Comparison of ENCODE assay signal across 16 cellular contexts in genomic region chr9:127139071-127139731, GRCh38. TPM values are rescaled to one million over a fixed set of nuclear protein-coding genes. Genes with fewer than 3 reads are reported as not detected.
DNase-seq lines count a peak whose midpoint lies in the region; ATAC-seq, FAIRE-seq and TF ChIP-seq lines count a peak whose summit lies in the region.
"Had no signal": no experiment of that assay in that cellular context is flagged by ENCODE, and none has a peak within 500 bp of the region (broad histone marks: within the 10 kb centered on the region; RNA-seq: fewer than 3 reads in every experiment).

No MANE protein-coding gene starts in this region.

- no peaks in the 10 kb centered on the region for H4K20me1 ChIP-seq in H1 (replicated peaks in 1 of 2; ENCODE audit: control insufficient read depth in 1 of 2, insufficient read depth in 2 of 2, low read length in 2 of 2)

- peak; percentile 51 for DNase-seq in activated effector memory CD4-positive, alpha-beta T cell treated with anti-CD3 and anti-CD28 coated beads, Interleukin-2, amount 50 U/mL, for 16 hours
- no peak for DNase-seq in activated effector memory CD4-positive, alpha-beta T cell treated with Interleukin-2 at 50 U/mL for 16 hours
- DNase-seq in H1 (ENCODE audit: low read depth in 1 of 2, low spot score in 2 of 2) (no peak), ovary (peak in 4 of 5 donors; percentile 7 to 18 (median 16)), vagina (ENCODE audit: extremely low spot score in 2 of 2) (peak; percentile 83 to 96), T-helper 9 cell (no peak)
- DNase-seq: C1 segment of cervical spinal cord, DMS153, EL, H7, NCI-H1105 treated with DMSO at 0.1 percent for 48 hours, NCI-H187, NCI-H446 treated with DMSO at 0.1 percent for 48 hours, NCI-H774 had no signal

- no peak overlapping the region for H4K5ac ChIP-seq in H1 (ENCODE audit: insufficient read length, low read depth, low read length)

- TF ChIP-seq CTCF in H1 (IDR thresholded peaks at IDR 0.05; ENCODE audit: control extremely low read depth in 1 of 3, insufficient read depth in 1 of 3, low read depth in 1 of 3, low read length in 3 of 3) = no peak
- TF ChIP-seq CTCF in ovary (IDR thresholded peaks at IDR 0.05) = no peak
- no peak for TF ChIP-seq CTCF in vagina (IDR thresholded peaks at IDR 0.05)

- H2AFZ ChIP-seq in H1 (ENCODE audit: low read length) = no peak overlapping the region

- no peak overlapping the region for H4K91ac ChIP-seq in H1 (replicated peaks; ENCODE audit: insufficient read length, low read length)

- no peak overlapping the region for H2BK120ac ChIP-seq in H1 (replicated peaks; ENCODE audit: low read depth, low read length)

- FAIRE-seq in H1 (lab: Jason Lieb, UNC) = no peak

- CTCF ChIA-PET in H1 (lab: Charles Lee; ENCODE audit: partially characterized antibody) = interaction anchor here (0.8 to 2.0 kb wide), 5 partner anchors 8 to 199 kb away, joined by 3 to 9 read pairs (median 3); no protein-coding TSS in a partner anchor

- no peak for ATAC-seq in GM19351 (IDR thresholded peaks at IDR 0.05; ENCODE audit: unreplicated experiment)
- ATAC-seq in HG03175 (IDR thresholded peaks at IDR 0.05; ENCODE audit: unreplicated experiment) = no peak

- peak overlapping the region; percentile 17; the same call in 1 of the 2 replicates for H2BK12ac ChIP-seq in H1 (ENCODE audit: low read depth, low read length)

- H3K4ac ChIP-seq in H1 (replicated peaks; ENCODE audit: insufficient read length, low read depth, low read length) = no peak overlapping the region

- H2AK5ac ChIP-seq in H1 (ENCODE audit: low read depth, low read length) = no peak overlapping the region

- no peak overlapping the region for H3K14ac ChIP-seq in H1 (ENCODE audit: insufficient read length)

- H3K4me2 ChIP-seq in H1 (ENCODE audit: insufficient read depth in 1 of 2, low read depth in 2 of 2, low read length in 2 of 2) = no peak overlapping the region

- POLR2A ChIA-PET in H1 (lab: Charles Lee; ENCODE audit: partially characterized antibody) = interaction anchor here (1.7 to 2.4 kb wide), 2 partner anchors 11 to 16 kb away, joined by 5 to 10 read pairs; no protein-coding TSS in a partner anchor

- H3K27me3 ChIP-seq in H1 (replicated peaks in 1 of 4; ENCODE audit: control insufficient read depth in 3 of 4, extremely low read depth in 1 of 4, insufficient read depth in 3 of 4, low read length in 3 of 4) = no peaks in the 10 kb centered on the region
- no peaks in the 10 kb centered on the region for H3K27me3 ChIP-seq in ovary
- no peaks in the 10 kb centered on the region for H3K27me3 ChIP-seq in vagina

- no peaks in the 10 kb centered on the region for H3K79me2 ChIP-seq in H1 (ENCODE audit: control insufficient read depth in 1 of 2, insufficient read depth in 2 of 2, low read length in 2 of 2)

- no peak for TF ChIP-seq EP300 in H1 (IDR thresholded peaks at IDR 0.05; ENCODE audit: borderline replicate concordance in 1 of 2, low read depth in 2 of 2, low read length in 2 of 2)
- no peak for TF ChIP-seq EP300 in ovary (IDR thresholded peaks at IDR 0.05)

- peak overlapping the region; percentile 23; the same call in 1 of the 2 replicates for H4K8ac ChIP-seq in H1 (ENCODE audit: extremely low read depth, insufficient read depth, low read length)

- H2BK20ac ChIP-seq in H1 (ENCODE audit: low read length) = no peak overlapping the region

- WGBS in H1 (ENCODE audit: extremely low coverage in 1 of 2, insufficient coverage in 1 of 2, insufficient read length in 1 of 2, insufficient replicate concordance in 2 of 2, low coverage in 1 of 2, low lambda C conversion rate in 2 of 2, missing lambda C conversion rate in 1 of 2), 2 experiments = 91% methylated on average over 8 of the region's 8 CpGs; no CpG with 5 or more reads in 1 of the 2 experiments
- WGBS in ovary, 3 donors = 90 to 94% (median 93%) methylated on average over 7 to 8 of the region's 8 CpGs

- H3K27ac ChIP-seq in H1 (ENCODE audit: low read depth, low read length) = no peak overlapping the region
- no peak overlapping the region for H3K27ac ChIP-seq in ovary
- no peak overlapping the region for H3K27ac ChIP-seq in vagina

- H2BK5ac ChIP-seq in H1 (ENCODE audit: low read depth, low read length) = no peak overlapping the region; the same call in 1 of the 2 replicates

- H3K56ac ChIP-seq in H1 (replicated peaks; ENCODE audit: insufficient read length, low read depth, low read length) = no peak overlapping the region

- TF ChIP-seq POLR2A in H1 (IDR thresholded peaks at IDR 0.05; ENCODE audit: control extremely low read depth in 1 of 2, low read depth in 2 of 2, low read length in 2 of 2) (no peak), ovary (IDR thresholded peaks at IDR 0.05) (no peak), vagina (IDR thresholded peaks at IDR 0.05) (no peak)

- peaks cover 0 to 8% (median 6%) of the 10 kb centered on the region in 4 experiments; a peak in 5 of 7 replicates for H3K4me1 ChIP-seq in H1 (replicated peaks in 1 of 4; ENCODE audit: control insufficient read depth in 3 of 4, insufficient read depth in 4 of 4, low read length in 3 of 4)
- H3K4me1 ChIP-seq in ovary (ENCODE audit: insufficient read depth) = peaks cover 7% of the 10 kb centered on the region
- H3K4me1 ChIP-seq in vagina = peaks cover 34% of the 10 kb centered on the region

- no peaks in the 10 kb centered on the region for H3K36me3 ChIP-seq in H1 (ENCODE audit: control insufficient read depth in 2 of 4, insufficient read depth in 4 of 4, low read length in 3 of 4)
- no peaks in the 10 kb centered on the region for H3K36me3 ChIP-seq in ovary
- H3K36me3 ChIP-seq in vagina = no peaks in the 10 kb centered on the region

- no peak for TF ChIP-seq RAD21 in H1 (IDR thresholded peaks at IDR 0.05 in 1 of 2, conservative IDR thresholded peaks at IDR 0.05 in 1 of 2; ENCODE audit: low read depth in 2 of 2, low read length in 2 of 2)

- no peak overlapping the region for H3K4me3 ChIP-seq in H1 (ENCODE audit: extremely low read depth in 1 of 4, insufficient read depth in 2 of 4, low read depth in 3 of 4, low read length in 4 of 4)
- no peak overlapping the region for H3K4me3 ChIP-seq in ovary
- H3K4me3 ChIP-seq in vagina = no peak overlapping the region

- H3K18ac ChIP-seq in H1 (ENCODE audit: extremely low read depth, low read length) = no peak overlapping the region

- no peak overlapping the region for H2BK15ac ChIP-seq in H1 (ENCODE audit: low read length)

- intact Hi-C loops in ovary (cut with DNase I) (loop anchor here in 1 of 4 donors (5.0 kb wide), 1 partner anchor 43 kb away; no protein-coding TSS in a partner anchor), vagina (cut with DNase I) (no loop called here)

- H3K9me3 ChIP-seq in H1 (ENCODE audit: insufficient read depth in 2 of 2, low read depth in 1 of 2, low read length in 1 of 2) (no peaks in the 10 kb centered on the region), ovary (no peaks in the 10 kb centered on the region), vagina (no peaks in the 10 kb centered on the region)

- no peak overlapping the region for H3K9ac ChIP-seq in H1 (replicated peaks in 1 of 4; ENCODE audit: extremely low read depth in 1 of 4, low read depth in 3 of 4, low read length in 3 of 4)

- no peaks in the 10 kb centered on the region for H3K23me2 ChIP-seq in H1 (ENCODE audit: low read depth, low read length)

- H3K23ac ChIP-seq in H1 (ENCODE audit: insufficient read length) = no peak overlapping the region

- H3K79me1 ChIP-seq in H1 (ENCODE audit: low read depth, low read length) = no peaks in the 10 kb centered on the region

TF ChIP-seq in H1, 55 proteins besides CTCF, POLR2A, EP300 and RAD21:
- TF ChIP-seq TAF7 (optimal IDR thresholded peaks at IDR 0.05; ENCODE audit: borderline replicate concordance, low read depth, low read length) = no peak
- no peak for TF ChIP-seq TEAD4 (IDR thresholded peaks at IDR 0.05; ENCODE audit: low read depth, low read length)
- TF ChIP-seq POU5F1 (IDR thresholded peaks at IDR 0.05; ENCODE audit: low read depth, low read length) = no peak
- TF ChIP-seq NRF1 (IDR thresholded peaks at IDR 0.05; ENCODE audit: low read depth, low read length) = no peak
- no peak for TF ChIP-seq GABPA (IDR thresholded peaks at IDR 0.05; ENCODE audit: borderline replicate concordance, insufficient read depth, low read length)
- no peak for TF ChIP-seq RNF2 (IDR thresholded peaks at IDR 0.05; ENCODE audit: borderline replicate concordance, low read depth, low read length, missing control alignments, poor library complexity, severe bottlenecking)
- no peak for TF ChIP-seq JUND (IDR thresholded peaks at IDR 0.05; ENCODE audit: low read length)
TF ChIP-seq in H1: peak in this region for 0.

RNA-seq across cellular contexts. Expression of gene ANGPTL2, which starts 16.8 kb away (rescaled TPM):
- total RNA-seq in H1 (2021; fragmentation: NEBNext Ultra II Directional; extraction: Animal tissue kit (Norgen Biotek cat#: 25700)) = 10.6 and 10.7 TPM in 2 replicates
- polyA plus RNA-seq in H1 (2011; rRNA removed) = 5.9 and 9.0 TPM in 2 replicates
- 6.6 TPM for polyA plus RNA-seq in H1 (2011; cell fraction: cytosol; rRNA removed)
- polyA plus RNA-seq in H1 (2011; cell fraction: nucleus; rRNA removed) = 9.4 TPM
- polyA plus RNA-seq in H1 (2012, experiment 1 of 2) = 8.3 to 10.8 TPM (median 9.8 TPM) in 4 replicates
- 8.0 TPM for polyA plus RNA-seq in H1 (2012, experiment 2 of 2)
- 13.4 TPM for polyA plus RNA-seq in H1 (2013, experiment 1 of 2)
- 17.1 TPM for polyA plus RNA-seq in H1 (2013, experiment 2 of 2)
- polyA minus RNA-seq in H1 (2011; rRNA and poly(A)+ RNA removed) = 6.5 and 10.3 TPM in 2 replicates
- polyA minus RNA-seq in H1 (2011; cell fraction: cytosol; rRNA and poly(A)+ RNA removed) = 10.8 TPM
- 3.5 TPM for polyA minus RNA-seq in H1 (2011; cell fraction: nucleus; rRNA and poly(A)+ RNA removed)
- 100 to 1,000 TPM in 1 of 7 donors, 10 to 100 TPM in 5, 1 to 10 TPM in 1; 9.8 to 108 (median 64.1) TPM for total RNA-seq in ovary
- polyA plus RNA-seq in ovary = 100 to 1,000 TPM in 1 of 2 donors, 10 to 100 TPM in 1; 27.5 to 114 TPM
- 65.8 TPM for total RNA-seq in vagina

Comparison
In these comparisons a context has a peak if more than half of its experiments do, and no peak if none do; other contexts are left out.
1. DNase-seq: peak in activated effector memory CD4-positive, alpha-beta T cell treated with anti-CD3 and anti-CD28 coated beads, Interleukin-2, amount 50 U/mL, for 16 hours (single experiment), ovary (4 of 5) and vagina (2 of 2); none in activated effector memory CD4-positive, alpha-beta T cell treated with Interleukin-2 at 50 U/mL for 16 hours (single experiment), H1 (0 of 2) and T-helper 9 cell (single experiment).